9 cellular contexts compared by ENCODE assay signal in genomic region chr3:100737334-100737733, GRCh38. TPM values are rescaled to one million over a fixed set of nuclear protein-coding genes. Genes with fewer than 3 reads are reported as not detected.
A peak's percentile ranks its signal among the peaks of the same experiment; 100 is the strongest.
DNase-seq lines count a peak whose midpoint lies in the region; ATAC-seq, FAIRE-seq and TF ChIP-seq lines count a peak whose summit lies in the region.
"Had no signal": no experiment of that assay in that cellular context is flagged by ENCODE, and none has a peak within 500 bp of the region (broad histone marks: within the 10 kb centered on the region; RNA-seq: fewer than 3 reads in every experiment).

No MANE protein-coding gene starts in this region.

- no peak overlapping the region for H3K9ac ChIP-seq in astrocyte (ENCODE audit: low read length)

- peaks cover 38% of the 10 kb centered on the region for H3K36me3 ChIP-seq in CD8-positive, alpha-beta T cell (ENCODE audit: insufficient read depth, low read length)
- peaks cover 23 to 86% of the 10 kb centered on the region in 2 experiments for H3K36me3 ChIP-seq in HEK293 (ENCODE audit: control insufficient read depth in 2 of 2, insufficient read depth in 1 of 2, low read length in 2 of 2)
- peaks cover 69% of the 10 kb centered on the region for H3K36me3 ChIP-seq in astrocyte (ENCODE audit: insufficient read depth, low read length)
- H3K36me3 ChIP-seq in lower lobe of right lung, result peaks cover 97% of the 10 kb centered on the region

- peaks cover 79% of the 10 kb centered on the region for H3K36me3 Mint-ChIP-seq in CD8-positive, alpha-beta T cell
- peaks cover 5% of the 10 kb centered on the region for H3K36me3 Mint-ChIP-seq in astrocyte (ENCODE audit: low read depth, unreplicated experiment)
- peaks cover 56% of the 10 kb centered on the region for H3K36me3 Mint-ChIP-seq in stimulated activated memory B cell treated with anti-CD40 and anti-IgM and Interleukin-4, amounts not matched to agents 10 μg/mL and 1 μg/mL and 100 μg/mL, for 72 hours

- H3K4me3 Mint-ChIP-seq in CD8-positive, alpha-beta T cell, result no peak overlapping the region
- no peak overlapping the region for H3K4me3 Mint-ChIP-seq in astrocyte (ENCODE audit: unreplicated experiment)
- no peak overlapping the region for H3K4me3 Mint-ChIP-seq in stimulated activated memory B cell treated with anti-CD40 and anti-IgM and Interleukin-4, amounts not matched to agents 10 μg/mL and 1 μg/mL and 100 μg/mL, for 72 hours

- POLR2A ChIA-PET in CD8-positive, alpha-beta T cell (lab: Charles Lee), result no interaction called here
- POLR2A ChIA-PET in HEK293 (lab: Yijun Ruan, JAX), result no interaction called here

- H3K4me3 ChIP-seq in CD8-positive, alpha-beta T cell (ENCODE audit: low read depth, low read length), result no peak overlapping the region
- H3K4me3 ChIP-seq in HEK293 (ENCODE audit: low read depth, low read length) (no peak overlapping the region), astrocyte (ENCODE audit: insufficient read depth, low read depth, low read length) (no peak overlapping the region), lower lobe of right lung (no peak overlapping the region)

- no peaks in the 10 kb centered on the region for H3K9me3 ChIP-seq in CD8-positive, alpha-beta T cell (ENCODE audit: low read length)
- no peaks in the 10 kb centered on the region for H3K9me3 ChIP-seq in HEK293 (ENCODE audit: control insufficient read depth, insufficient read depth, low read depth, low read length)
- H3K9me3 ChIP-seq in astrocyte (ENCODE audit: insufficient read depth, low read depth, low read length), result no peaks in the 10 kb centered on the region
- no peaks in the 10 kb centered on the region for H3K9me3 ChIP-seq in lower lobe of right lung

- no peak overlapping the region for H2AFZ ChIP-seq in astrocyte (ENCODE audit: low read depth, low read length)

- CTCF ChIA-PET in CD8-positive, alpha-beta T cell (lab: Charles Lee), result interaction anchor here (1.4 kb wide), 1 partner anchor 27 kb away, joined by 3 read pairs; no protein-coding TSS in a partner anchor
- CTCF ChIA-PET in HEK293 (lab: Yijun Ruan, JAX), result interaction anchor here (0.6 to 2.0 kb wide), 2 partner anchors 11 to 459 kb away, joined by 3 to 5 read pairs; no protein-coding TSS in a partner anchor

- no peak overlapping the region for H3K27ac ChIP-seq in CD8-positive, alpha-beta T cell (ENCODE audit: low read depth, low read length)
- H3K27ac ChIP-seq in HEK293 (ENCODE audit: extremely low read depth, low read depth, low read length) (no peak overlapping the region), astrocyte (ENCODE audit: low read depth, low read length) (no peak overlapping the region), lower lobe of right lung (no peak overlapping the region)

- peaks cover 44% of the 10 kb centered on the region for H3K79me2 ChIP-seq in astrocyte (ENCODE audit: insufficient read depth, low read length)

- DNase-seq in CD8-positive, alpha-beta T cell, result no peak
- DNase-seq in astrocyte (ENCODE audit: low read depth), result no peak
- DNase-seq in lower lobe of right lung, result no peak
- DNase-seq: left cardiac atrium had no signal

- H3K27ac Mint-ChIP-seq in CD8-positive, alpha-beta T cell, result no peak overlapping the region
- H3K27ac Mint-ChIP-seq in astrocyte (ENCODE audit: unreplicated experiment), result no peak overlapping the region
- no peak overlapping the region for H3K27ac Mint-ChIP-seq in stimulated activated memory B cell treated with anti-CD40 and anti-IgM and Interleukin-4, amounts not matched to agents 10 μg/mL and 1 μg/mL and 100 μg/mL, for 72 hours

- no peaks in the 10 kb centered on the region for H3K27me3 ChIP-seq in CD8-positive, alpha-beta T cell (ENCODE audit: insufficient read depth, low read length)
- H3K27me3 ChIP-seq in astrocyte (ENCODE audit: insufficient read depth, low read length), result no peaks in the 10 kb centered on the region
- no peaks in the 10 kb centered on the region for H3K27me3 ChIP-seq in lower lobe of right lung (ENCODE audit: low read depth)

- ATAC-seq in CD8-positive, alpha-beta T cell, result no peak
- ATAC-seq in lower lobe of right lung (peak; percentile 21 to 68), HG03280 (IDR thresholded peaks at IDR 0.05; ENCODE audit: unreplicated experiment) (no peak), GM19463 (IDR thresholded peaks at IDR 0.05; ENCODE audit: unreplicated experiment) (no peak), HG03457 (IDR thresholded peaks at IDR 0.05; ENCODE audit: unreplicated experiment) (no peak)
- no peak for ATAC-seq in stimulated activated memory B cell treated with anti-CD40 and anti-IgM and Interleukin-4, amounts not matched to agents 10 μg/mL and 1 μg/mL and 100 μg/mL, for 72 hours

- H3K4me2 ChIP-seq in astrocyte (ENCODE audit: low read length), result no peak overlapping the region

- H3K9me3 Mint-ChIP-seq in CD8-positive, alpha-beta T cell, result no peaks in the 10 kb centered on the region
- H3K9me3 Mint-ChIP-seq in astrocyte (ENCODE audit: unreplicated experiment), result no peaks in the 10 kb centered on the region
- no peaks in the 10 kb centered on the region for H3K9me3 Mint-ChIP-seq in stimulated activated memory B cell treated with anti-CD40 and anti-IgM and Interleukin-4, amounts not matched to agents 10 μg/mL and 1 μg/mL and 100 μg/mL, for 72 hours

- intact Hi-C loops in CD8-positive, alpha-beta T cell (cut with DNase I, micrococcal nuclease), result loop anchor here in 1 of 2 experiments (5.0 kb wide), 2 partner anchors 645 to 900 kb away; no protein-coding TSS in a partner anchor
- intact Hi-C loops in lower lobe of right lung (cut with DNase I), result no loop called here

- peaks cover 51% of the 10 kb centered on the region for H4K20me1 ChIP-seq in astrocyte (ENCODE audit: insufficient read depth, low read length)

- peak; percentile 26 for FAIRE-seq in astrocyte (lab: Jason Lieb, UNC)

- peak; percentile 20 for TF ChIP-seq CTCF in CD8-positive, alpha-beta T cell (IDR thresholded peaks at IDR 0.05)
- TF ChIP-seq CTCF in HEK293 (tag by site-specific recombination; IDR thresholded peaks at IDR 0.05) (no peak), astrocyte (IDR thresholded peaks at IDR 0.05; ENCODE audit: insufficient read depth, low read depth, low read length) (peak; percentile 43), lower lobe of right lung (IDR thresholded peaks at IDR 0.05) (peak; percentile 24)

- peaks cover 9% of the 10 kb centered on the region for H3K4me1 Mint-ChIP-seq in CD8-positive, alpha-beta T cell (ENCODE audit: low read depth)
- H3K4me1 Mint-ChIP-seq in astrocyte (ENCODE audit: low read depth, unreplicated experiment), result peaks cover 18% of the 10 kb centered on the region
- no peaks in the 10 kb centered on the region for H3K4me1 Mint-ChIP-seq in stimulated activated memory B cell treated with anti-CD40 and anti-IgM and Interleukin-4, amounts not matched to agents 10 μg/mL and 1 μg/mL and 100 μg/mL, for 72 hours

- no peaks in the 10 kb centered on the region for H3K4me1 ChIP-seq in CD8-positive, alpha-beta T cell (ENCODE audit: insufficient read depth, low read length)
- H3K4me1 ChIP-seq in HEK293 (ENCODE audit: control insufficient read depth, insufficient read depth, low read length), result no peaks in the 10 kb centered on the region
- H3K4me1 ChIP-seq in astrocyte (ENCODE audit: insufficient read depth, low read length), result no peaks in the 10 kb centered on the region
- no peaks in the 10 kb centered on the region for H3K4me1 ChIP-seq in lower lobe of right lung

- H3K27me3 Mint-ChIP-seq in CD8-positive, alpha-beta T cell (ENCODE audit: low read depth), result no peaks in the 10 kb centered on the region
- H3K27me3 Mint-ChIP-seq in astrocyte (ENCODE audit: low read depth, unreplicated experiment), result no peaks in the 10 kb centered on the region
- no peaks in the 10 kb centered on the region for H3K27me3 Mint-ChIP-seq in stimulated activated memory B cell treated with anti-CD40 and anti-IgM and Interleukin-4, amounts not matched to agents 10 μg/mL and 1 μg/mL and 100 μg/mL, for 72 hours

TF ChIP-seq in HEK293, 187 proteins besides CTCF, POLR2A, EP300 and RAD21 (continues in another document):
- 0 out of 2 replicates have a peak, but pooled peaks have one; percentile 16 for TF ChIP-seq PRDM6 (tag by site-specific recombination; IDR thresholded peaks at IDR 0.05)
- TF ChIP-seq ZNF521 (tag by site-specific recombination; IDR thresholded peaks at IDR 0.05), result no peak
- TF ChIP-seq ZNF202 (tag by site-specific recombination; IDR thresholded peaks at IDR 0.05; ENCODE audit: borderline replicate concordance), result no peak
- no peak for TF ChIP-seq ZNF404 (tag by site-specific recombination; IDR thresholded peaks at IDR 0.05)
- TF ChIP-seq ZNF26 (tag by site-specific recombination; IDR thresholded peaks at IDR 0.05), result no peak
- no peak for TF ChIP-seq ZNF600 (tag by site-specific recombination; IDR thresholded peaks at IDR 0.05)
- TF ChIP-seq ZBTB21 (tag by site-specific recombination; IDR thresholded peaks at IDR 0.05), result no peak

RNA-seq across cellular contexts. Expression of gene TFG, which starts 28.0 kb away (rescaled TPM):
- 10 to 100 TPM; 76.3 to 88.3 TPM for total RNA-seq in CD8-positive, alpha-beta T cell
- 154 and 155 TPM in 2 replicates for total RNA-seq in astrocyte
- 57.5 TPM for total RNA-seq in lower lobe of right lung

Comparison
In these comparisons a context has a peak if more than half of its experiments do, and no peak if none do; other contexts are left out.
1. ATAC-seq: peak in lower lobe of right lung (2 of 2); none in CD8-positive, alpha-beta T cell (single experiment), HG03280 (single experiment), GM19463 (single experiment), HG03457 (single experiment) and stimulated activated memory B cell treated with anti-CD40 and anti-IgM and Interleukin-4, amounts not matched to agents 10 μg/mL and 1 μg/mL and 100 μg/mL, for 72 hours (single experiment).